In the genomic region with DNA sequence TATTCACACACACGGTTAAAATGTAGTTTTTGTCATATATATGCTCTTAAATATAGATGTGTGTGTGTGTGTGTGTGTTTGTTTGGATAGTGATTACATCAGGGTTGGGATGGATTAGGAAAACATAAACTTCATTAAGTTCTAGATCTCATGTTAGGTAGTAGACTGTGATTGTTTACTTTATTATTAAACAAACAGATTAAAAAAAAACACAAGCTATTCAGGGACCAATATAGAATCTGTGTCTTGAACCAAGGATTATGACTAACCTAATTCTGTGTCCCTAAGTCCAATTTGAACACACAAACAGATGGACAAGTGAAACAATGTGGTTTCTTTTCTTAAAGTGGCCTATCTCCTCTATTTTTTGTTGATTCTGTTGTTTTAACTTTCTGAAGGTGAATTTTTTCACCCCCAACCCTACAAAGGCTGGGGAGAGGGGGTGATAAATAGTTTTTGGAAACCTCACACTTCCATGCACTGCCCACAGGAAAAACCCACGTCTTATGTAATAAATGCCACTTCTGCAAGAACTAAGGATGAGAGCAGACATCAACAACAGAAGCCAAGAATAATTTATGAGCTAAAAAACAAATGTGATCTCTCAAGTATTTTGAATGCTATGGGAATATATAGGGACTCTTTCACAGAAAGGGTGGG, we compare ENCODE assay signal across 15 cellular contexts. TPM values are rescaled to one million over a fixed set of nuclear protein-coding genes. Genes with fewer than 3 reads are reported as not detected.
DNase-seq lines count a peak whose midpoint lies in the region; ATAC-seq, FAIRE-seq and TF ChIP-seq lines count a peak whose summit lies in the region.
"Had no signal": no experiment of that assay in that cellular context is flagged by ENCODE, and none has a peak within 500 bp of the region (broad histone marks: within the 10 kb centered on the region; RNA-seq: fewer than 3 reads in every experiment).

No MANE protein-coding gene starts in this region.

- no peaks in the 10 kb centered on the region for H3K36me3 ChIP-seq in colonic mucosa
- H3K36me3 ChIP-seq: BE2C, gastroesophageal sphincter, WERI-Rb-1 had no signal

- no peaks in the 10 kb centered on the region for H3K36me3 Mint-ChIP-seq in osteocyte (ENCODE audit: unreplicated experiment)

- no peak for FAIRE-seq in A549 (lab: Jason Lieb, UNC)
- FAIRE-seq: G401.6, keratinocyte had no signal

- in situ Hi-C loops in KBM-7 (cut with MboI; ENCODE audit: low pct_unique_long_range_greater_than_20kb, low sequenced_read_pairs): no loop called here

- H3K4me1 Mint-ChIP-seq in osteocyte (ENCODE audit: unreplicated experiment): peaks cover 65% of the 10 kb centered on the region

- CTCF ChIA-PET in A549 (lab: Yijun Ruan, JAX): interaction anchor here (0.7 to 2.7 kb wide), 7 partner anchors 12 to 411 kb away, joined by 3 to 14 read pairs (median 10); no protein-coding TSS in a partner anchor

- TF ChIP-seq RAD21 in A549 (conservative IDR thresholded peaks at IDR 0.05 in 1 of 2, IDR thresholded peaks at IDR 0.05 in 1 of 2): no peak

- DNase-seq in A549 (ENCODE audit: low read depth in 1 of 2, low spot score in 1 of 2): peak in 1 of 2 experiments; percentile 11
- DNase-seq in H4 (ENCODE audit: low spot score): peak; percentile 61
- no peak for DNase-seq in colonic mucosa
- DNase-seq in osteocyte (ENCODE audit: extremely low spot score, unreplicated experiment): no peak
- DNase-seq in NCI-H446 treated with DMSO at 0.1 percent for 48 hours (lab: John Stamatoyannopoulos, UW): no peak
- DNase-seq in NCI-H2081 treated with DMSO at 0.1 percent for 48 hours (lab: John Stamatoyannopoulos, UW): no peak
- no peak for DNase-seq in KBM-7
- DNase-seq: BE2C, NCI-H1105, NCI-H69, WERI-Rb-1 had no signal

- H3K27me3 Mint-ChIP-seq in osteocyte (ENCODE audit: unreplicated experiment): no peaks in the 10 kb centered on the region

- ATAC-seq in A549: no peak
- no peak for ATAC-seq in GM19023 (IDR thresholded peaks at IDR 0.05; ENCODE audit: unreplicated experiment)

- H3K4me1 ChIP-seq in A549 (peaks cover 39% of the 10 kb centered on the region), colonic mucosa (no peaks in the 10 kb centered on the region)
- H3K4me1 ChIP-seq: BE2C had no signal

- peak overlapping the region; percentile 96 for H3K27ac Mint-ChIP-seq in osteocyte (ENCODE audit: unreplicated experiment)

- no peak overlapping the region for H3K9ac ChIP-seq in colonic mucosa (ENCODE audit: low read depth in 2 of 2, low read length in 2 of 2)

- H3K9me3 Mint-ChIP-seq in osteocyte (ENCODE audit: unreplicated experiment): no peaks in the 10 kb centered on the region

- TF ChIP-seq CTCF in A549 (IDR thresholded peaks at IDR 0.05) (no peak), colonic mucosa (IDR thresholded peaks at IDR 0.05) (no peak), osteocyte (IDR thresholded peaks at IDR 0.05) (no peak)

- H3K27ac ChIP-seq in A549 (peak overlapping the region; percentile 71 to 82), colonic mucosa (peak overlapping the region; percentile 63)
- H3K27ac ChIP-seq: WERI-Rb-1 had no signal

- no peaks in the 10 kb centered on the region for H3K9me3 ChIP-seq in A549
- no peaks in the 10 kb centered on the region for H3K9me3 ChIP-seq in colonic mucosa
- H3K9me3 ChIP-seq: BE2C, gastroesophageal sphincter had no signal

- POLR2A ChIA-PET in A549 (lab: Yijun Ruan, JAX): interaction anchor here (2.1 to 2.2 kb wide), 2 partner anchors 32 to 34 kb away, joined by 6 to 23 read pairs; no protein-coding TSS in a partner anchor

- no peaks in the 10 kb centered on the region for H3K27me3 ChIP-seq in colonic mucosa
- H3K27me3 ChIP-seq: BE2C, gastroesophageal sphincter had no signal

- no peak overlapping the region for H3K4me3 Mint-ChIP-seq in osteocyte (ENCODE audit: unreplicated experiment)

- H3K4me3 ChIP-seq in A549: no peak overlapping the region
- H3K4me3 ChIP-seq in colonic mucosa: no peak overlapping the region
- H3K4me3 ChIP-seq: gastroesophageal sphincter had no signal

- TF ChIP-seq POLR2A in A549 (IDR thresholded peaks at IDR 0.05; ENCODE audit: low read length): no peak

- WGBS in A549 (ENCODE audit: missing lambda C conversion rate): 68% methylated on average over 2 of the region's 2 CpGs

- peak overlapping the region; percentile 68 for H3K4me2 ChIP-seq in A549

- no peak for TF ChIP-seq EP300 in A549 (IDR thresholded peaks at IDR 0.05)

- intact Hi-C loops in colonic mucosa (cut with DNase I): no loop called here

TF ChIP-seq in A549, 52 proteins besides CTCF, POLR2A, EP300 and RAD21:
- TF ChIP-seq JUNB (IDR thresholded peaks at IDR 0.05): no peak
- TF ChIP-seq NR3C1 (IDR thresholded peaks at IDR 0.05): no peak

RNA-seq across cellular contexts. Expression of a gene that starts 40.7 kb away (rescaled TPM):
- 1.7 and 2.3 TPM in 2 replicates for polyA plus RNA-seq in A549 (2011; rRNA removed)
- polyA plus RNA-seq in A549 (2012; cell fraction: cytosol; rRNA removed): 0.62 and 0.65 TPM in 2 replicates
- polyA plus RNA-seq in A549 (2012; cell fraction: nucleus; rRNA removed): 0.49 and 0.61 TPM in 2 replicates
- polyA plus RNA-seq in A549 (2017; fragmentation: RNase III; extraction: RNeasy Plus Mini Kit Qiagen cat#74134 plus additional on column Dnase treatment): 0.71 to 0.83 TPM (median 0.71 TPM) in 3 replicates
- polyA minus RNA-seq in A549 (2011; rRNA and poly(A)+ RNA removed): 1.4 and 2.0 TPM in 2 replicates
- 0.70 and 3.3 TPM in 2 replicates for total RNA-seq in H4 (2014; rRNA removed; shearing (Covaris generic))
- 100 to 1,000 TPM in 1 of 2 donors, 10 to 100 TPM in 1; 50.1 to 152 TPM for total RNA-seq in colonic mucosa
- not detected in 2 replicates for total RNA-seq in osteocyte

Comparison
In these comparisons a context has a peak if more than half of its experiments do, and no peak if none do; other contexts are left out.
1. RNA of a gene that starts 40.7 kb away (total RNA-seq): 50.1 to 152 TPM in colonic mucosa; 0.70 to 3.3 TPM in H4 and not detected in osteocyte; every median in the first group is over 10 times any median in the second.